22 cellular contexts compared by ENCODE assay signal in the genomic region with DNA sequence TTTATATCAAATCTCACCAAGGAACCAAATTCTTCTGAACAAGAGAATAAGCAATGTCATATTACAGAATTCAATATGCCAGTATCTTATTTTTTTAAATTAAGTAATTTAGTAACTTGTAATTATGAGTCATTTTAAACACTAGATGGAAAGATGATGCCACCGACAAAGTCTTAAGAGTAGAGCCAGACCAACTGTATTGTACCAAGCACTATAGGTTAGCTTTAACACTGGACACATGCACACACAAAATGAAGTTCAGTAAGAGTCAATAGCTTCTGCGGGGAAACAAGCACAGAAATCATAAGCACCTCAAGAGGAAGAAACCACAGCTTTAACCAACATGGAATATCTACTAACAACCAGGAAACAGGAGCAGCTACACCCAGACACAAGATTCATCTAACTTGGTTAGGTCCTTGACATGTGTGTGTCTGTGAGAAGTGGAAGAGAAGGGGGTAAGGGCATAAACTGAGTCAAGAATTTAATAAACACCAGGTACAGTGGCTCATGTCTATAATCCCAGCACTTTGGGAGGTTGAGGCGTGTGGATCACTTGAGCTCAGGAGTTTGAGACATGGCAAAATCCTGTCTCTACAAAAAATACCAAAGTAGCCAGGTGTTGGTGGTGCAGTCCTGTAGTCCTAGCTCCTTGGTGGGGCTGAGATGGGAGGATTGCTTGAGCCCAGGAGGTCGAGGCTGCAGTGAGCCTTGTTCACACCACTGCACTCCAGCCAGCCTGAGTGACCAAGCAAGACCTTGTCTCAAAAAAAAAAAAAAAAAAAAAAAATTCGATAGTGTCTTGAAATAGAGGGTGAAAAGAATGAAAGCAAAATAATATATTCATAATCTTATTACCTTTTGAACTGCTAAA. TPM values are rescaled to one million over a fixed set of nuclear protein-coding genes. Genes with fewer than 3 reads are reported as not detected.
DNase-seq lines count a peak whose midpoint lies in the region; ATAC-seq, FAIRE-seq and TF ChIP-seq lines count a peak whose summit lies in the region.
"Had no signal": no experiment of that assay in that cellular context is flagged by ENCODE, and none has a peak within 500 bp of the region (broad histone marks: within the 10 kb centered on the region; RNA-seq: fewer than 3 reads in every experiment).

No MANE protein-coding gene starts in this region.

- FAIRE-seq in K562 (lab: Jason Lieb, UNC) = no peak
- FAIRE-seq: bronchial epithelial cell had no signal

- H3K9me3 ChIP-seq in K562 (replicated peaks; ENCODE audit: control insufficient read depth, insufficient read depth, low read depth, low read length) = no peaks in the 10 kb centered on the region
- H3K9me3 ChIP-seq: adrenal gland, mucosa of descending colon, sigmoid colon, upper lobe of right lung had no signal

- TF ChIP-seq RAD21 in K562 (CRISPR knock-in tag; conservative IDR thresholded peaks at IDR 0.05 in 1 of 2, IDR thresholded peaks at IDR 0.05 in 1 of 2) = no peak

- no peak overlapping the region for H3K4me3 Mint-ChIP-seq in activated T-cell treated with anti-CD3 and anti-CD28 coated beads, Interleukin-2, amount 50 U/mL, for 24 hours
- H3K4me3 Mint-ChIP-seq in activated T-cell treated with anti-CD3 and anti-CD28 coated beads, Interleukin-2, amount 50 U/mL, for 4 hours = no peak overlapping the region
- peak overlapping the region in 3 of 4 donors; percentile 25 to 82 (median 25) for H3K4me3 Mint-ChIP-seq in IgD-negative memory B cell
- peak overlapping the region; percentile 22 for H3K4me3 Mint-ChIP-seq in stimulated activated memory B cell treated with anti-CD40 and anti-IgM and Interleukin-4, amounts not matched to agents 10 μg/mL and 1 μg/mL and 100 μg/mL, for 72 hours

- CTCF ChIA-PET in K562 (lab: Yijun Ruan, JAX; ENCODE audit: low intra/inter-chr PET ratio) = no interaction called here

- H3K79me2 ChIP-seq in K562 (ENCODE audit: control insufficient read depth, insufficient read depth, low read length) = peaks cover 22% of the 10 kb centered on the region

- no peaks in the 10 kb centered on the region; a peak in 3 of 5 replicates for H3K4me1 ChIP-seq in K562 (replicated peaks in 1 of 2; ENCODE audit: control insufficient read depth in 2 of 2, insufficient read depth in 2 of 2, low read length in 2 of 2)
- H3K4me1 ChIP-seq: upper lobe of right lung had no signal

- no peaks in the 10 kb centered on the region for H3K27me3 Mint-ChIP-seq in activated T-cell treated with anti-CD3 and anti-CD28 coated beads, Interleukin-2, amount 50 U/mL, for 24 hours
- no peaks in the 10 kb centered on the region for H3K27me3 Mint-ChIP-seq in activated T-cell treated with anti-CD3 and anti-CD28 coated beads, Interleukin-2, amount 50 U/mL, for 4 hours (ENCODE audit: low read depth)
- no peaks in the 10 kb centered on the region for H3K27me3 Mint-ChIP-seq in IgD-negative memory B cell
- H3K27me3 Mint-ChIP-seq in stimulated activated memory B cell treated with anti-CD40 and anti-IgM and Interleukin-4, amounts not matched to agents 10 μg/mL and 1 μg/mL and 100 μg/mL, for 72 hours = no peaks in the 10 kb centered on the region

- H3K36me3 ChIP-seq in K562 (ENCODE audit: control insufficient read depth, insufficient read depth, low read length) = no peaks in the 10 kb centered on the region
- H3K36me3 ChIP-seq: adrenal gland had no signal

- 33% methylated on average over 5 of the region's 5 CpGs for WGBS in K562 (ENCODE audit: insufficient coverage, low coverage, missing lambda C conversion rate)

- no peak for DNase-seq in activated T-cell treated with anti-CD3 and anti-CD28 coated beads, Interleukin-2, amount 50 U/mL, for 24 hours
- no peak for DNase-seq in activated T-cell treated with anti-CD3 and anti-CD28 coated beads, Interleukin-2, amount 50 U/mL, for 4 hours
- DNase-seq in K562 (ENCODE audit: extremely low read depth in 1 of 4, low spot score in 3 of 4) (no peak), T-helper 9 cell (no peak), NCI-H226 (no peak), NCI-H2081 (lab: John Stamatoyannopoulos, UW) (no peak)
- DNase-seq: activated T-cell treated with anti-CD3 and anti-CD28 coated beads, Interleukin-2, amount 50 U/mL, for 1 hour; adrenal gland; COR-L47; H7; mucosa of descending colon; NCI-H2107; NCI-H526; OCI-M1; SHP77; sigmoid colon; upper lobe of right lung had no signal

- H3K36me3 Mint-ChIP-seq in activated T-cell treated with anti-CD3 and anti-CD28 coated beads, Interleukin-2, amount 50 U/mL, for 24 hours (ENCODE audit: low read depth) = peaks cover 45% of the 10 kb centered on the region
- peaks cover 13% of the 10 kb centered on the region for H3K36me3 Mint-ChIP-seq in activated T-cell treated with anti-CD3 and anti-CD28 coated beads, Interleukin-2, amount 50 U/mL, for 4 hours (ENCODE audit: insufficient read depth)
- H3K36me3 Mint-ChIP-seq in IgD-negative memory B cell = peaks cover 4% of the 10 kb centered on the region
- H3K36me3 Mint-ChIP-seq in stimulated activated memory B cell treated with anti-CD40 and anti-IgM and Interleukin-4, amounts not matched to agents 10 μg/mL and 1 μg/mL and 100 μg/mL, for 72 hours = peaks cover 18% of the 10 kb centered on the region

- H3K27ac ChIP-seq in K562 (ENCODE audit: extremely low read depth, low read depth, low read length) = no peak overlapping the region
- H3K27ac ChIP-seq: adrenal gland, sigmoid colon, upper lobe of right lung had no signal

- no TSS peak for BruUV-seq in K562 (replicated peaks; lab: Mats Ljungman, UMichigan)

- no peak for TF ChIP-seq EP300 in K562 (IDR thresholded peaks at IDR 0.05; ENCODE audit: low read length)

- H3K27me3 ChIP-seq in K562 (ENCODE audit: control insufficient read depth in 2 of 2, insufficient read depth in 2 of 2, low read length in 2 of 2) = no peaks in the 10 kb centered on the region
- H3K27me3 ChIP-seq: adrenal gland, sigmoid colon, upper lobe of right lung had no signal

- peaks cover under 1% of the 10 kb centered on the region for H3K9me3 Mint-ChIP-seq in activated T-cell treated with anti-CD3 and anti-CD28 coated beads, Interleukin-2, amount 50 U/mL, for 24 hours
- no peaks in the 10 kb centered on the region for H3K9me3 Mint-ChIP-seq in activated T-cell treated with anti-CD3 and anti-CD28 coated beads, Interleukin-2, amount 50 U/mL, for 4 hours
- H3K9me3 Mint-ChIP-seq in IgD-negative memory B cell = no peaks in the 10 kb centered on the region
- H3K9me3 Mint-ChIP-seq in stimulated activated memory B cell treated with anti-CD40 and anti-IgM and Interleukin-4, amounts not matched to agents 10 μg/mL and 1 μg/mL and 100 μg/mL, for 72 hours = no peaks in the 10 kb centered on the region

- intact Hi-C loops in K562 (cut with micrococcal nuclease) = no loop called here

- POLR2A ChIA-PET in K562 (lab: Yijun Ruan, JAX) = interaction anchor here (0.5 to 1.2 kb wide), 8 partner anchors 11 to 1385 kb away, joined by 3 to 4 read pairs (median 3); no protein-coding TSS in a partner anchor

- H3K4me3 ChIP-seq in K562 = no peak overlapping the region
- H3K4me3 ChIP-seq: adrenal gland, mucosa of descending colon, sigmoid colon, upper lobe of right lung had no signal

- H3K4me2 ChIP-seq in K562 (ENCODE audit: insufficient read depth, low read length) = no peak overlapping the region

- in situ Hi-C loops in K562 (cut with MboI) = no loop called here

- ATAC-seq in activated T-cell treated with anti-CD3 and anti-CD28 coated beads, Interleukin-2, amount 50 U/mL, for 4 hours = no peak
- peak; percentile 71 for ATAC-seq in K562
- no peak for ATAC-seq in stimulated activated memory B cell treated with anti-CD40 and anti-IgM and Interleukin-4, amounts not matched to agents 10 μg/mL and 1 μg/mL and 100 μg/mL, for 72 hours
- ATAC-seq: esophagus mucosa, left lobe of liver, mucosa of descending colon, upper lobe of right lung had no signal

- no peak for TF ChIP-seq CTCF in K562 (IDR thresholded peaks at IDR 0.05 in 2 of 3, conservative IDR thresholded peaks at IDR 0.05 in 1 of 3; ENCODE audit: insufficient read depth in 2 of 3, low read depth in 1 of 3, low read length in 3 of 3)

- H3K27ac Mint-ChIP-seq in activated T-cell treated with anti-CD3 and anti-CD28 coated beads, Interleukin-2, amount 50 U/mL, for 24 hours = peak overlapping the region; percentile 72
- H3K27ac Mint-ChIP-seq in IgD-negative memory B cell = peak overlapping the region; percentile 32 to 90 (median 48)
- H3K27ac Mint-ChIP-seq in stimulated activated memory B cell treated with anti-CD40 and anti-IgM and Interleukin-4, amounts not matched to agents 10 μg/mL and 1 μg/mL and 100 μg/mL, for 72 hours = peak overlapping the region; percentile 53

- no peaks in the 10 kb centered on the region for H4K20me1 ChIP-seq in K562 (replicated peaks; ENCODE audit: control insufficient read depth, insufficient read depth, low read length)

- no peaks in the 10 kb centered on the region for H3K9me1 ChIP-seq in K562 (ENCODE audit: control insufficient read depth, insufficient read depth, low read length)

- TF ChIP-seq POLR2A in K562 (conservative IDR thresholded peaks at IDR 0.05) = no peak

- H3K9ac ChIP-seq in K562 (ENCODE audit: insufficient read depth in 1 of 2, low read depth in 2 of 2, low read length in 2 of 2) = no peak overlapping the region

- H3K4me1 Mint-ChIP-seq in activated T-cell treated with anti-CD3 and anti-CD28 coated beads, Interleukin-2, amount 50 U/mL, for 24 hours (ENCODE audit: low read depth) = peaks cover 52% of the 10 kb centered on the region
- H3K4me1 Mint-ChIP-seq in activated T-cell treated with anti-CD3 and anti-CD28 coated beads, Interleukin-2, amount 50 U/mL, for 4 hours (ENCODE audit: low read depth) = peaks cover 50% of the 10 kb centered on the region
- peaks cover 34 to 43% (median 41%) of the 10 kb centered on the region in 3 donors for H3K4me1 Mint-ChIP-seq in IgD-negative memory B cell
- H3K4me1 Mint-ChIP-seq in stimulated activated memory B cell treated with anti-CD40 and anti-IgM and Interleukin-4, amounts not matched to agents 10 μg/mL and 1 μg/mL and 100 μg/mL, for 72 hours = peaks cover 46% of the 10 kb centered on the region

- no peak overlapping the region for H2AFZ ChIP-seq in K562 (ENCODE audit: low read depth, low read length)

RNA-seq across cellular contexts. Expression of a gene that starts 28.9 kb away (rescaled TPM):
- total RNA-seq in activated T-cell treated with anti-CD3 and anti-CD28 coated beads, Interleukin-2, amount 50 U/mL, for 4 hours = 10 to 100 TPM; 24.2 to 26.0 (median 25.0) TPM
- polyA plus RNA-seq in IgD-negative memory B cell (24.7 TPM), K562 (2011; rRNA removed) (19.8 and 23.0 TPM in 2 replicates), K562 (2014; fragmentation: Illumina TruSeq; extraction: Trizol) (14.8 and 17.0 TPM in 2 replicates), K562 (2014; fragmentation: Nextera tagmentation; extraction: Ambion mirVana) (1 to 10 TPM; 6.8 to 6.9 TPM), K562 (2014; rRNA removed) (11.3 and 13.5 TPM in 2 replicates)
- total RNA-seq in K562 (2011; cell fraction: chromatin; rRNA removed; ENCODE audit: low replicate concordance) = 41.4 and 147 TPM in 2 replicates
- 17.3 and 22.5 TPM in 2 replicates for total RNA-seq in K562 (2011; cell fraction: nucleolus; rRNA removed)
- 50.7 and 53.1 TPM in 2 replicates for total RNA-seq in K562 (2011; cell fraction: nucleoplasm; rRNA removed)
- total RNA-seq in K562 (2014; rRNA removed) (15.1 and 21.2 TPM in 2 replicates), K562 (2014; rRNA removed; fragmentation: Illumina TruSeq; extraction: Trizol) (28.6 and 35.5 TPM in 2 replicates), K562 (2015; rRNA removed; fragmentation: Illumina TruSeq; extraction: Trizol) (25.4 and 32.3 TPM in 2 replicates), K562 (2021) (18.3 and 19.9 TPM in 2 replicates)
- polyA plus RNA-seq in K562 (2011; cell fraction: cytosol; rRNA removed) = 5.0 and 7.4 TPM in 2 replicates
- 18.4 and 23.1 TPM in 2 replicates for polyA plus RNA-seq in K562 (2011; cell fraction: nucleus; rRNA removed)
- polyA plus RNA-seq in K562 (2012) = 8.5 and 10.7 TPM in 2 replicates
- polyA minus RNA-seq in K562 (2011; rRNA and poly(A)+ RNA removed) = 69.4 and 70.4 TPM in 2 replicates
- 12.6 and 26.8 TPM in 2 replicates for polyA minus RNA-seq in K562 (2011; cell fraction: cytosol; rRNA and poly(A)+ RNA removed)
- 31.0 and 60.5 TPM in 2 replicates for polyA minus RNA-seq in K562 (2011; cell fraction: nucleus; rRNA and poly(A)+ RNA removed)

Comparison
In these comparisons a context has a peak if more than half of its experiments do, and no peak if none do; other contexts are left out.
1. H3K4me3 Mint-ChIP-seq: peak in IgD-negative memory B cell (3 of 4) and stimulated activated memory B cell treated with anti-CD40 and anti-IgM and Interleukin-4, amounts not matched to agents 10 μg/mL and 1 μg/mL and 100 μg/mL, for 72 hours (single experiment); none in activated T-cell treated with anti-CD3 and anti-CD28 coated beads, Interleukin-2, amount 50 U/mL, for 24 hours (single experiment) and activated T-cell treated with anti-CD3 and anti-CD28 coated beads, Interleukin-2, amount 50 U/mL, for 4 hours (single experiment).
2. Peak in every context shown above with its lines, with median percentiles within 50 percentile points of each other: H3K27ac Mint-ChIP-seq.